Comparison of ENCODE assay signal across 11 cellular contexts in genomic region chr10:104139221-104139620, GRCh38. TPM values are rescaled to one million over a fixed set of nuclear protein-coding genes. Genes with fewer than 3 reads are reported as not detected.
DNase-seq lines count a peak whose midpoint lies in the region; ATAC-seq and TF ChIP-seq lines count a peak whose summit lies in the region.
"Had no signal": no experiment of that assay in that cellular context is flagged by ENCODE, and none has a peak within 500 bp of the region (broad histone marks: within the 10 kb centered on the region; RNA-seq: fewer than 3 reads in every experiment).

No MANE protein-coding gene starts in this region.

- TF ChIP-seq CTCF in BJ (IDR thresholded peaks at IDR 0.05; ENCODE audit: insufficient read depth, low read depth, low read length) (peak; percentile 48), GM12874 (IDR thresholded peaks at IDR 0.05; ENCODE audit: insufficient read depth, low read depth, low read length) (peak; percentile 14; the same call in 1 of the 2 replicates), PC-9 (conservative IDR thresholded peaks at IDR 0.05) (peak; percentile 9; the same call in 1 of the 2 replicates), fibroblast of villous mesenchyme (IDR thresholded peaks at IDR 0.05; ENCODE audit: insufficient read depth, low read depth, low read length) (peak; percentile 51)

- BruUV-seq in PC-9 (replicated peaks; lab: Mats Ljungman, UMichigan), result no TSS peak

- H3K4me2 ChIP-seq in PC-9, result no peak overlapping the region

- peaks cover 16% of the 10 kb centered on the region for H3K27me3 Mint-ChIP-seq in activated T-cell treated with anti-CD3 and anti-CD28 coated beads, Interleukin-2, amount 50 U/mL, for 24 hours

- no peaks in the 10 kb centered on the region for H4K20me1 ChIP-seq in PC-9 (ENCODE audit: insufficient read depth)

- no peaks in the 10 kb centered on the region for H3F3A ChIP-seq in PC-9 (ENCODE audit: insufficient read depth, low read depth)

- no peaks in the 10 kb centered on the region for H3K36me3 Mint-ChIP-seq in activated T-cell treated with anti-CD3 and anti-CD28 coated beads, Interleukin-2, amount 50 U/mL, for 24 hours (ENCODE audit: low read depth)

- intact Hi-C loops in PC-9 (cut with micrococcal nuclease; ENCODE audit: unreplicated experiment), result no loop called here

- no peaks in the 10 kb centered on the region for H3K79me2 ChIP-seq in PC-9 (ENCODE audit: low read depth)

- no peaks in the 10 kb centered on the region for H3K36me3 ChIP-seq in BJ (ENCODE audit: control insufficient read depth, insufficient read depth, low read length)
- H3K36me3 ChIP-seq in PC-9 (ENCODE audit: low read depth), result no peaks in the 10 kb centered on the region
- H3K36me3 ChIP-seq: neutrophil had no signal

- no peaks in the 10 kb centered on the region for H3K4me1 ChIP-seq in PC-9 (replicated peaks; ENCODE audit: insufficient read depth)

- H3K9me3 Mint-ChIP-seq in activated T-cell treated with anti-CD3 and anti-CD28 coated beads, Interleukin-2, amount 50 U/mL, for 24 hours, result no peaks in the 10 kb centered on the region

- H3K27ac Mint-ChIP-seq in activated T-cell treated with anti-CD3 and anti-CD28 coated beads, Interleukin-2, amount 50 U/mL, for 24 hours, result no peak overlapping the region

- no peaks in the 10 kb centered on the region for H3K9me3 ChIP-seq in PC-9 (ENCODE audit: insufficient read depth, low read depth)
- H3K9me3 ChIP-seq: neutrophil had no signal

- H3K4me3 Mint-ChIP-seq in activated T-cell treated with anti-CD3 and anti-CD28 coated beads, Interleukin-2, amount 50 U/mL, for 24 hours, result no peak overlapping the region

- no peak overlapping the region for H3K27ac ChIP-seq in PC-9
- H3K27ac ChIP-seq: neutrophil had no signal

- no peaks in the 10 kb centered on the region for H3K9me2 ChIP-seq in PC-9 (ENCODE audit: insufficient read depth)

- CTCF ChIA-PET in BJ (lab: Yijun Ruan, JAX), result interaction anchor here (0.5 to 1.3 kb wide), 2 partner anchors 12 to 94 kb away, joined by 3 to 6 read pairs; no protein-coding TSS in a partner anchor
- CTCF ChIA-PET in PC-9 (lab: Charles Lee), result no interaction called here

- no peak for DNase-seq in BJ (ENCODE audit: low read depth)
- no peak for DNase-seq in PC-9
- DNase-seq in fibroblast of villous mesenchyme (ENCODE audit: low read depth), result peak; percentile 12
- no peak for DNase-seq in activated T-cell treated with anti-CD3 and anti-CD28 coated beads, Interleukin-2, amount 50 U/mL, for 24 hours
- DNase-seq in NCI-H226, result no peak
- DNase-seq: activated T-cell treated with anti-CD3 and anti-CD28 coated beads, Interleukin-2, amount 50 U/mL, for 1 hour; NCI-H187 had no signal

- no peak for ATAC-seq in GM18873 (IDR thresholded peaks at IDR 0.05; ENCODE audit: low FRiP score, unreplicated experiment)
- no peak for ATAC-seq in GM21529 (IDR thresholded peaks at IDR 0.05; ENCODE audit: unreplicated experiment)

- H2AFZ ChIP-seq in PC-9, result no peak overlapping the region

- no peaks in the 10 kb centered on the region for H3K4me1 Mint-ChIP-seq in activated T-cell treated with anti-CD3 and anti-CD28 coated beads, Interleukin-2, amount 50 U/mL, for 24 hours (ENCODE audit: low read depth)

- POLR2A ChIA-PET in BJ (lab: Charles Lee) (no interaction called here), PC-9 (lab: Charles Lee; ENCODE audit: unreplicated experiment) (no interaction called here)

- H3K27me3 ChIP-seq in BJ (ENCODE audit: control insufficient read depth, insufficient read depth, low read length) (peaks cover 2% of the 10 kb centered on the region; the same call in 1 of the 2 replicates), PC-9 (ENCODE audit: insufficient read depth, low read depth) (no peaks in the 10 kb centered on the region)

- H3K4me3 ChIP-seq in BJ (ENCODE audit: low read depth, low read length) (no peak overlapping the region), PC-9 (no peak overlapping the region), fibroblast of villous mesenchyme (ENCODE audit: low read depth, low read length) (no peak overlapping the region)

RNA-seq across cellular contexts. Expression of gene SFR1, which starts 17.2 kb away (rescaled TPM):
- 1.5 and 2.4 TPM in 2 replicates for polyA plus RNA-seq in BJ (2011; rRNA removed)
- 0.31 and 0.62 TPM in 2 replicates for polyA minus RNA-seq in BJ (2011; rRNA and poly(A)+ RNA removed)
- total RNA-seq in PC-9 (2021) (4.3 TPM in 2 replicates), fibroblast of villous mesenchyme (6.1 and 8.2 TPM in 2 replicates)

RNA-seq across cellular contexts. Expression of gene COL17A1, which starts 53.5 kb away (rescaled TPM):
- 0.01 and 0.02 TPM in 2 replicates for polyA plus RNA-seq in BJ (2011; rRNA removed)
- polyA minus RNA-seq in BJ (2011; rRNA and poly(A)+ RNA removed), result 0.05 TPM in 2 replicates
- total RNA-seq in PC-9 (2021) (31.6 and 41.3 TPM in 2 replicates), fibroblast of villous mesenchyme (not detected in 2 replicates)

Comparison
In these comparisons a context has a peak if more than half of its experiments do, and no peak if none do; other contexts are left out.
1. RNA of gene COL17A1, which starts 53.5 kb away (total RNA-seq): 31.6 to 41.3 TPM in PC-9; not detected in fibroblast of villous mesenchyme; every median in the first group is over 10 times any median in the second.
2. Peak in every context shown above with its lines, with median percentiles within 50 percentile points of each other: CTCF ChIP-seq.